28 cellular contexts compared by ENCODE assay signal in the genomic region with DNA sequence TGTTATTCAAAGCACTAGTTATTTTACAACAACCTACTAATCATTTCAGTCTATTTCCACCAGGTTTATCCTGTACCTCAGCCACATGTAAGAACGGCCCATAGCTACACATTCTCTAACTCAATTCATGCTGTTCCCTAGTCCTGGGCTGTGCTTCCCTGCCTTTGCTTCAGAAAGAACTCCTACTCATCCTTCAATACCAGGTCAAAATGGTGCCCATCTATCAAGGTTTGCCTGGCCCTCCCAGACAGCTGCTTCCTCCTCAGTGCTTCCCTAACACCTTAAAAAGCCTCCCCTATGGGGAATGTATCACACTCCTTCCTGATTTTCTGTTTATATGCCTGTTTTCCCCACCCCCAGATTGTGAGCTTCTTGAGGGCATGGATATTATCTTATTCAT.
"Had no signal": no experiment of that assay in that cellular context is flagged by ENCODE, and none has a peak within 500 bp of the region (broad histone marks: within the 10 kb centered on the region; RNA-seq: fewer than 3 reads in every experiment).

No MANE protein-coding gene starts in this region.

- H3K27me3 ChIP-seq: ovary, right lobe of liver, testis, tibial artery, upper lobe of right lung, vagina had no signal

- DNase-seq: naive B cell; nephron progenitor cell; occipital lobe; ovary; psoas muscle; right cardiac atrium; right lobe of liver; spleen; stimulated activated CD4-positive, alpha-beta T cell treated with anti-CD3 and anti-CD28 coated beads, Interleukin-12 subunit alpha, Interleukin-12 subunit beta, amount 100 ng/mL, for 4 hours; stimulated activated CD4-positive, alpha-beta T cell treated with anti-CD3 and anti-CD28 coated beads, Interleukin-1b, Interleukin-23, amount 100 ng/mL, for 48 hours; stimulated activated CD4-positive, alpha-beta T cell treated with anti-CD3 and anti-CD28 coated beads, Interleukin-4, amount 100 ng/mL, for 1 hour; stimulated activated CD4-positive, alpha-beta T cell treated with anti-CD3 and anti-CD28 coated beads, Interleukin-4, amount 100 ng/mL, for 4 hours; stimulated activated CD8-positive, alpha-beta memory T cell treated with anti-CD3 and anti-CD28 coated beads, Interleukin-4, amount 100 ng/mL, for 48 hours; stimulated activated naive CD4-positive, alpha-beta T cell; stimulated activated naive CD8-positive, alpha-beta T cell treated with anti-CD3 and anti-CD28 coated beads, Interleukin-15, amount 100 ng/mL, for 72 hours; stimulated activated naive CD8-positive, alpha-beta T cell treated with anti-CD3 and anti-CD28 coated beads, Interleukin-15, Interleukin-2, amounts not matched to agents 100 U/mL and 50 U/mL, for 24 hours; substantia nigra; testis; tibial artery; transverse colon; upper lobe of right lung had no signal

- H3K36me3 ChIP-seq: ovary, right lobe of liver, spleen, suprapubic skin, tibial artery, transverse colon, upper lobe of right lung, vagina had no signal

- H3K4me3 ChIP-seq: ovary, psoas muscle, right lobe of liver, skin epidermis, smooth muscle cell, spleen, suprapubic skin, testis, tibial artery, transverse colon, upper lobe of right lung, vagina had no signal

- H3K9me3 ChIP-seq: ovary, psoas muscle, right lobe of liver, testis, transverse colon, upper lobe of right lung, vagina had no signal

- H3K79me2 ChIP-seq: parathyroid adenoma had no signal

- H2AFZ ChIP-seq: parathyroid adenoma had no signal

- H3K4me2 ChIP-seq: smooth muscle cell had no signal

- H3K4me1 ChIP-seq: parathyroid adenoma, psoas muscle, right lobe of liver, spleen, suprapubic skin, tibial artery, transverse colon, upper lobe of right lung, vagina had no signal

- H3K9ac ChIP-seq: parathyroid adenoma had no signal

- ATAC-seq: naive thymus-derived CD8-positive, alpha-beta T cell; psoas muscle; right cardiac atrium; right lobe of liver; stimulated activated memory B cell treated with anti-CD40 and anti-IgM and Interleukin-4, amounts not matched to agents 10 μg/mL and 1 μg/mL and 100 μg/mL, for 72 hours; stimulated activated naive CD8-positive, alpha-beta T cell treated with anti-CD3 and anti-CD28 coated beads, Interleukin-15, amount 100 ng/mL, for 72 hours; stimulated activated naive CD8-positive, alpha-beta T cell treated with anti-CD3 and anti-CD28 coated beads, Interleukin-15, Interleukin-2, amounts not matched to agents 100 U/mL and 50 U/mL, for 24 hours; upper lobe of right lung had no signal

- H3K27ac ChIP-seq: ovary, parathyroid adenoma, psoas muscle, right lobe of liver, skin epidermis, spleen, suprapubic skin, testis, tibial artery, transverse colon, upper lobe of right lung, vagina had no signal
